ENCODE assay signal across 12 cellular contexts in genomic region chr2:88181511-88181910, GRCh38. TPM values are rescaled to one million over a fixed set of nuclear protein-coding genes. Genes with fewer than 3 reads are reported as not detected.
DNase-seq lines count a peak whose midpoint lies in the region; ATAC-seq and TF ChIP-seq lines count a peak whose summit lies in the region.
"Had no signal": no experiment of that assay in that cellular context is flagged by ENCODE, and none has a peak within 500 bp of the region (broad histone marks: within the 10 kb centered on the region; RNA-seq: fewer than 3 reads in every experiment).

No MANE protein-coding gene starts in this region.

- no peak overlapping the region for H3K56ac ChIP-seq in H9 (ENCODE audit: insufficient read length, low read depth, low read length)

- no peaks in the 10 kb centered on the region for H3K36me3 Mint-ChIP-seq in activated T-helper 17 cell treated with anti-CD3 and anti-CD28 coated beads, Interleukin-2, amount 50 U/mL, for 72 hours (ENCODE audit: low read depth)
- no peaks in the 10 kb centered on the region; a peak in 1 of 7 replicates for H3K36me3 Mint-ChIP-seq in H9 (ENCODE audit: insufficient read depth in 1 of 3, low read depth in 3 of 3)
- H3K36me3 Mint-ChIP-seq: IgD-negative memory B cell had no signal

- H3K9ac ChIP-seq in H9 (ENCODE audit: extremely low read depth, insufficient read length, low read length): no peak overlapping the region

- no peaks in the 10 kb centered on the region for H3K23me2 ChIP-seq in H9 (ENCODE audit: insufficient read length, low read depth, low read length, poor library complexity, severe bottlenecking)

- no peak overlapping the region for H3K18ac ChIP-seq in H9 (ENCODE audit: insufficient read length, low read depth, low read length)

- DNase-seq in ACHN (peak; percentile 11), ELR (ENCODE audit: low read depth) (peak; percentile 24), fibroblast of the aortic adventitia (ENCODE audit: low read depth) (peak; percentile 16), inferior parietal cortex (ENCODE audit: extremely low spot score) (no peak), H9 (no peak)
- DNase-seq in stimulated activated CD4-positive, alpha-beta T cell treated with anti-CD3 and anti-CD28 coated beads, Interleukin-2, amount 100 ng/mL, for 48 hours: no peak
- DNase-seq: NCI-H2107 had no signal

- H2BK5ac ChIP-seq in H9 (ENCODE audit: insufficient read length, low read length): no peak overlapping the region

- H2AK5ac ChIP-seq in H9 (ENCODE audit: insufficient read length, low read length): no peak overlapping the region

- in situ Hi-C loops in ACHN (cut with HindIII; ENCODE audit: low pct_ligation_motif_present, low pct_unique_long_range_greater_than_20kb, low sequenced_read_pairs): no loop called here

- no peak overlapping the region for H2AFZ ChIP-seq in H9 (ENCODE audit: low read length)

- no peak overlapping the region for H3K27ac ChIP-seq in H9 (ENCODE audit: insufficient read length, low read depth, low read length)

- no peaks in the 10 kb centered on the region for H3K79me1 ChIP-seq in H9 (ENCODE audit: insufficient read depth, low read depth, low read length, poor library complexity, severe bottlenecking)

- H2BK120ac ChIP-seq in H9 (ENCODE audit: low read depth, low read length, poor library complexity, severe bottlenecking): no peak overlapping the region

- H3K14ac ChIP-seq in H9 (ENCODE audit: insufficient read depth, low read length): no peak overlapping the region

- no peak overlapping the region for H3T11ph ChIP-seq in H9 (ENCODE audit: low read length)

- H3K23ac ChIP-seq in H9 (ENCODE audit: insufficient read length, low read depth, low read length): no peak overlapping the region

- no peak overlapping the region for H2BK20ac ChIP-seq in H9 (ENCODE audit: low read depth, low read length, poor library complexity, severe bottlenecking)

- peaks cover 4% of the 10 kb centered on the region for H3K9me3 Mint-ChIP-seq in activated T-helper 17 cell treated with anti-CD3 and anti-CD28 coated beads, Interleukin-2, amount 50 U/mL, for 72 hours
- H3K9me3 Mint-ChIP-seq in H9: no peaks in the 10 kb centered on the region
- H3K9me3 Mint-ChIP-seq: IgD-negative memory B cell had no signal

- H3K27me3 Mint-ChIP-seq in activated T-helper 17 cell treated with anti-CD3 and anti-CD28 coated beads, Interleukin-2, amount 50 U/mL, for 72 hours: no peaks in the 10 kb centered on the region
- H3K27me3 Mint-ChIP-seq in H9 (ENCODE audit: low read depth): peaks cover 19% of the 10 kb centered on the region

- H2BK12ac ChIP-seq in H9 (ENCODE audit: insufficient read length, low read depth, low read length): no peak overlapping the region

- no CpG with 5 or more reads among the region's 3 CpGs for WGBS in H9 (ENCODE audit: extremely low coverage, insufficient read length, low lambda C conversion rate)

- H3K4me1 Mint-ChIP-seq in activated T-helper 17 cell treated with anti-CD3 and anti-CD28 coated beads, Interleukin-2, amount 50 U/mL, for 72 hours: peaks cover 6% of the 10 kb centered on the region
- H3K4me1 Mint-ChIP-seq in H9: peaks cover 5 to 6% of the 10 kb centered on the region in 2 experiments; a peak in 3 of 4 replicates

- H3K4me2 ChIP-seq in H9 (ENCODE audit: insufficient read depth, insufficient read length, low read length): no peak overlapping the region

- H3K27ac Mint-ChIP-seq in activated T-helper 17 cell treated with anti-CD3 and anti-CD28 coated beads, Interleukin-2, amount 50 U/mL, for 72 hours: peak overlapping the region; percentile 90
- H3K27ac Mint-ChIP-seq in H9: no peak overlapping the region
- H3K27ac Mint-ChIP-seq: IgD-negative memory B cell had no signal

- no peak overlapping the region for H2BK15ac ChIP-seq in H9 (ENCODE audit: low read depth, low read length)

- no peaks in the 10 kb centered on the region for H3K27me3 ChIP-seq in H9 (ENCODE audit: insufficient read depth, low read length)

- no peaks in the 10 kb centered on the region for H4K20me1 ChIP-seq in H9 (ENCODE audit: control insufficient read depth, insufficient read depth, insufficient read length)

- no peaks in the 10 kb centered on the region for H3K79me2 ChIP-seq in H9 (ENCODE audit: insufficient read depth, low read length)

- ATAC-seq in activated T-helper 17 cell treated with anti-CD3 and anti-CD28 coated beads, Interleukin-2, amount 50 U/mL, for 72 hours (replicated peaks): peak; percentile 76
- ATAC-seq in HG02885 (IDR thresholded peaks at IDR 0.05; ENCODE audit: poor library complexity, unreplicated experiment): no peak
- ATAC-seq: sciatic nerve had no signal

- peak overlapping the region; percentile 34 for H3K4me3 Mint-ChIP-seq in activated T-helper 17 cell treated with anti-CD3 and anti-CD28 coated beads, Interleukin-2, amount 50 U/mL, for 72 hours
- no peak overlapping the region for H3K4me3 Mint-ChIP-seq in H9

- TF ChIP-seq CTCF in fibroblast of the aortic adventitia (IDR thresholded peaks at IDR 0.05; ENCODE audit: insufficient read depth, low read length) (no peak), H9 (conservative IDR thresholded peaks at IDR 0.05) (no peak)

- no peak overlapping the region for H4K8ac ChIP-seq in H9 (replicated peaks; ENCODE audit: insufficient read length, low read depth, low read length)

- no peak overlapping the region for H3K4ac ChIP-seq in H9 (ENCODE audit: low read depth, low read length)

- no peak overlapping the region for H4K5ac ChIP-seq in H9 (ENCODE audit: insufficient read length, low read depth, low read length)

- no peak overlapping the region for H3K4me3 ChIP-seq in fibroblast of the aortic adventitia (ENCODE audit: low read depth, low read length)

- no peak overlapping the region for H4K91ac ChIP-seq in H9 (ENCODE audit: insufficient read length, low read depth, low read length)

- no peaks in the 10 kb centered on the region for H3K9me3 ChIP-seq in H9 (ENCODE audit: control insufficient read depth, low read depth, low read length)

- H3K4me1 ChIP-seq in H9 (ENCODE audit: insufficient read depth, low read length): no peaks in the 10 kb centered on the region; the same call in 1 of the 2 replicates

RNA-seq across cellular contexts. Expression of gene THNSL2, which starts 11.4 kb away (rescaled TPM):
- total RNA-seq in activated T-helper 17 cell treated with anti-CD3 and anti-CD28 coated beads, Interleukin-2, amount 50 U/mL, for 72 hours: 1 to 10 TPM in 1 of 2 donors, under 1 TPM in 1; 0.58 to 4.5 TPM
- total RNA-seq in fibroblast of the aortic adventitia (ENCODE audit: low replicate concordance) (2.8 and 11.4 TPM in 2 replicates), H9 (2021) (4.3 and 4.5 TPM in 2 replicates)

RNA-seq across cellular contexts. Expression of gene FABP1, which starts 53.6 kb away (rescaled TPM):
- not detected for total RNA-seq in activated T-helper 17 cell treated with anti-CD3 and anti-CD28 coated beads, Interleukin-2, amount 50 U/mL, for 72 hours
- not detected in 2 replicates for total RNA-seq in fibroblast of the aortic adventitia (ENCODE audit: low replicate concordance)
- not detected in 2 replicates for total RNA-seq in H9 (2021)
- total RNA-seq: sciatic nerve, urinary bladder had no signal

Comparison
In these comparisons a context has a peak if more than half of its experiments do, and no peak if none do; other contexts are left out.
1. DNase-seq: peak in ACHN (single experiment), ELR (single experiment) and fibroblast of the aortic adventitia (single experiment); none in inferior parietal cortex (single experiment), H9 (single experiment) and stimulated activated CD4-positive, alpha-beta T cell treated with anti-CD3 and anti-CD28 coated beads, Interleukin-2, amount 100 ng/mL, for 48 hours (0 of 2).